In genomic region chr20:33008336-33009213, GRCh38 we compare ENCODE assay signal across 1 cellular context.
TF ChIP-seq lines count a peak whose summit lies in the region.

No MANE protein-coding gene starts in this region.

TF ChIP-seq in HepG2, 621 proteins besides CTCF, POLR2A, EP300 and RAD21 (continued from another document and continues in another):
- TF ChIP-seq NR1H2 (CRISPR knock-in tag; IDR thresholded peaks at IDR 0.05; ENCODE audit: borderline replicate concordance, low read depth) (no peak), BATF2 (CRISPR knock-in tag; IDR thresholded peaks at IDR 0.05) (peak; percentile 77), THAP7 (CRISPR knock-in tag; IDR thresholded peaks at IDR 0.05) (peak; percentile 70; the same call in 1 of the 2 replicates), ZNF614 (CRISPR knock-in tag; IDR thresholded peaks at IDR 0.05; ENCODE audit: borderline replicate concordance) (no peak; the same call in 1 of the 2 replicates), ZFP82 (CRISPR knock-in tag; IDR thresholded peaks at IDR 0.05; ENCODE audit: borderline replicate concordance) (no peak; the same call in none of the 2 replicates), ZNF503 (CRISPR knock-in tag; IDR thresholded peaks at IDR 0.05) (peak; percentile 39; the same call in 1 of the 2 replicates), ZNF160 (CRISPR knock-in tag; IDR thresholded peaks at IDR 0.05) (peak; percentile 78; the same call in 1 of the 2 replicates), FOXC1 (CRISPR knock-in tag; IDR thresholded peaks at IDR 0.05; ENCODE audit: borderline replicate concordance) (0 out of 2 replicates have a peak, but pooled peaks have one; percentile 46), GABPB1 (CRISPR knock-in tag; IDR thresholded peaks at IDR 0.05) (peak; percentile 61), ZMAT5 (CRISPR knock-in tag; IDR thresholded peaks at IDR 0.05; ENCODE audit: borderline replicate concordance, low read depth) (no peak), ZNF83 (CRISPR knock-in tag; IDR thresholded peaks at IDR 0.05; ENCODE audit: borderline replicate concordance) (peak; percentile 70), GABPA (IDR thresholded peaks at IDR 0.05; ENCODE audit: low read depth, low read length) (no peak), GABPA (CRISPR knock-in tag; IDR thresholded peaks at IDR 0.05; ENCODE audit: low read depth) (no peak), ZNF597 (CRISPR knock-in tag; IDR thresholded peaks at IDR 0.05) (0 out of 2 replicates have a peak, but pooled peaks have one; percentile 22), PHF21A (CRISPR knock-in tag; IDR thresholded peaks at IDR 0.05) (no peak), MAX (IDR thresholded peaks at IDR 0.05) (peak; percentile 93), RNF219 (CRISPR knock-in tag; IDR thresholded peaks at IDR 0.05) (no peak), KLF12 (CRISPR knock-in tag; IDR thresholded peaks at IDR 0.05; ENCODE audit: borderline replicate concordance) (no peak), MXD3 (CRISPR knock-in tag; IDR thresholded peaks at IDR 0.05) (0 out of 2 replicates have a peak, but pooled peaks have one; percentile 18), MBD4 (IDR thresholded peaks at IDR 0.05; ENCODE audit: borderline replicate concordance, low read length) (no peak; the same call in 1 of the 2 replicates), U2AF1 (optimal IDR thresholded peaks at IDR 0.05; ENCODE audit: low read depth, low read length) (no peak), DMTF1 (CRISPR knock-in tag; IDR thresholded peaks at IDR 0.05) (no peak), ZNF891 (CRISPR knock-in tag; IDR thresholded peaks at IDR 0.05) (no peak), PLRG1 (conservative IDR thresholded peaks at IDR 0.05) (no peak), TEF (CRISPR knock-in tag; IDR thresholded peaks at IDR 0.05) (0 out of 2 replicates have a peak, but pooled peaks have one; percentile 41), PRDM10 (CRISPR knock-in tag; IDR thresholded peaks at IDR 0.05; ENCODE audit: low read depth) (no peak), ZNF724P (CRISPR knock-in tag; IDR thresholded peaks at IDR 0.05; ENCODE audit: borderline replicate concordance) (peak; percentile 46; the same call in 1 of the 2 replicates), ZBTB37 (CRISPR knock-in tag; IDR thresholded peaks at IDR 0.05) (no peak), ZNF616 (CRISPR knock-in tag; IDR thresholded peaks at IDR 0.05; ENCODE audit: low read depth) (peak; percentile 21), ZNF773 (CRISPR knock-in tag; IDR thresholded peaks at IDR 0.05; ENCODE audit: borderline replicate concordance) (peak; percentile 51; the same call in 1 of the 2 replicates), PRPF4 (IDR thresholded peaks at IDR 0.05; ENCODE audit: low read depth, low read length, poor library complexity, severe bottlenecking) (peak; percentile 70), TAF15 (IDR thresholded peaks at IDR 0.05; ENCODE audit: low read depth, low read length, poor library complexity, severe bottlenecking) (peak; percentile 69), PHF5A (CRISPR knock-in tag; IDR thresholded peaks at IDR 0.05; ENCODE audit: low read depth, unreplicated experiment) (no peak), ZNF431 (CRISPR knock-in tag; IDR thresholded peaks at IDR 0.05; ENCODE audit: borderline replicate concordance, low read depth) (peak; percentile 79; the same call in 1 of the 2 replicates), DBP (CRISPR knock-in tag; IDR thresholded peaks at IDR 0.05; ENCODE audit: not compliant biosample characterization) (peak; percentile 71), CHCHD3 (CRISPR knock-in tag; IDR thresholded peaks at IDR 0.05) (peak; percentile 81), MLX (CRISPR knock-in tag; IDR thresholded peaks at IDR 0.05) (peak; percentile 53; the same call in 1 of the 2 replicates)
